ENCODE assay signal across 17 cellular contexts in the genomic region with DNA sequence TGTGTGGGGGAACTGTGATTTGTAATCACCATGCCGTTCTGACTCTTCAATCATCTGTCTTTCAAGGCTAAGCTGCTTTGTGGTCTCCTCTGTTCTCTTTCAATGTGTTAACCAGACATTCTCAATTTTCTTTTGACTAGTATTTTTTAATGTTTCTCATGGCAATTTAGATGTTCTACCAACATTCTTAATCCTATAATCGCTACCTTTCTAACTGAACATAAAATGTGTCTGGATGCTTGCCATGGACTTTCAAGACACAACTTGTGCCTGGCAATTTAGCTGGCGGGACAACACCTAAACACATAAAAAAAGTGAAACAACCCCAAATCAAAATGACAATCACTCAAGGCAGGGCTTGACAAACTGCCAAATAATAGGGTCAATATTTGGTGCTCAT.
"Had no signal": no experiment of that assay in that cellular context is flagged by ENCODE, and none has a peak within 500 bp of the region (broad histone marks: within the 10 kb centered on the region; RNA-seq: fewer than 3 reads in every experiment).

No MANE protein-coding gene starts in this region.

- H3K27me3 ChIP-seq: foreskin keratinocyte, hepatocyte, ovary had no signal

- H3K9me3 ChIP-seq: left ventricle myocardium inferior, lower lobe of right lung, ovary had no signal

- DNase-seq: effector CD4-positive, alpha-beta T cell; endodermal cell; erythroblast; head of caudate nucleus; kidney; left cardiac atrium; left ventricle myocardium inferior; lower lobe of right lung; ovary; right cardiac atrium; stimulated activated CD4-positive, alpha-beta T cell treated with anti-CD3 and anti-CD28 coated beads, Interleukin-2, amount 100 ng/mL, for 48 hours; stimulated activated naive CD4-positive, alpha-beta T cell treated with Interleukin-2 at 50 U/mL for 16 hours; trophoblast cell had no signal

- H3K4me3 ChIP-seq: coronary artery, hepatocyte, left ventricle myocardium inferior, lower lobe of right lung, ovary, smooth muscle cell had no signal

- H3K4me1 ChIP-seq: foreskin keratinocyte, left ventricle myocardium inferior, lower lobe of right lung had no signal

- H3K4me2 ChIP-seq: hepatocyte, smooth muscle cell had no signal

- H3K27ac ChIP-seq: coronary artery, foreskin keratinocyte, hepatocyte, left ventricle myocardium inferior, lower lobe of right lung, ovary had no signal

- H3K36me3 ChIP-seq: left ventricle myocardium inferior, lower lobe of right lung, ovary had no signal

- H2AFZ ChIP-seq: hepatocyte had no signal
